Comparison of ENCODE assay signal across 8 cellular contexts in genomic region chr19:58518261-58519086, GRCh38. TPM values are rescaled to one million over a fixed set of nuclear protein-coding genes. Genes with fewer than 3 reads are reported as not detected.
DNase-seq lines count a peak whose midpoint lies in the region; ATAC-seq, FAIRE-seq and TF ChIP-seq lines count a peak whose summit lies in the region.

No MANE protein-coding gene starts in this region.

- TF ChIP-seq POLR2A in adrenal gland (IDR thresholded peaks at IDR 0.05), result no peak
- TF ChIP-seq POLR2A in HepG2 (IDR thresholded peaks at IDR 0.05; ENCODE audit: insufficient read depth in 1 of 2, low read depth in 2 of 2, low read length in 2 of 2), result peak in 1 of 2 experiments; percentile 29; a peak in 1 of 4 replicates

- POLR2A ChIA-PET in HepG2 (lab: Yijun Ruan, JAX), result interaction anchor here (0.7 to 4.1 kb wide), 12 partner anchors 8 to 192 kb away, joined by 3 to 59 read pairs (median 12); partner anchors contain the start of genes CHMP2A, SLC27A5, TRIM28 and UBE2M

- peaks cover 25% of the 10 kb centered on the region for H3K36me3 ChIP-seq in BLaER1
- H3K36me3 ChIP-seq in adrenal gland (replicated peaks in 1 of 2), result peaks cover 0 to 16% of the 10 kb centered on the region in 2 donors
- H3K36me3 ChIP-seq in HepG2 (replicated peaks in 1 of 2; ENCODE audit: control insufficient read depth in 1 of 2, insufficient read depth in 2 of 2, low read length in 2 of 2), result peaks cover 5 to 6% of the 10 kb centered on the region in 2 experiments; a peak in 4 of 5 replicates
- peaks cover 20% of the 10 kb centered on the region for H3K36me3 ChIP-seq in upper lobe of right lung

- H3K4me2 ChIP-seq in BLaER1 (peak overlapping the region; percentile 97), HepG2 (ENCODE audit: low read depth, low read length) (peak overlapping the region; percentile 93)

- in situ Hi-C loops in HepG2 (cut with HindIII; ENCODE audit: extremely low pct_ligation_motif_present, low pct_unique_long_range_greater_than_20kb), result no loop called here

- CTCF ChIA-PET in HepG2 (lab: Yijun Ruan, JAX; ENCODE audit: low intra/inter-chr PET ratio, low total read pairs), result no interaction called here

- peak in 2 of 6 experiments; percentile 53 to 69 for TF ChIP-seq CTCF in adrenal gland (IDR thresholded peaks at IDR 0.05)
- no peak for TF ChIP-seq CTCF in HepG2 (CRISPR knock-in tag; IDR thresholded peaks at IDR 0.05)
- TF ChIP-seq CTCF in upper lobe of right lung (IDR thresholded peaks at IDR 0.05), result no peak

- 5 to 7% (median 7%) methylated on average over 14 to 22 of the region's 22 CpGs for whole genome bisulfite sequencing in adrenal gland, 4 donors
- WGBS in HepG2 (ENCODE audit: low lambda C conversion rate), result 8% methylated on average over 20 of the region's 22 CpGs

- no peak for FAIRE-seq in HepG2 (lab: Jason Lieb, UNC)

- peak overlapping the region; percentile 96 for H3K27ac ChIP-seq in BLaER1
- peak overlapping the region; percentile 78 to 98 (median 94) for H3K27ac ChIP-seq in adrenal gland
- H3K27ac ChIP-seq in HepG2 (ENCODE audit: extremely low read length, insufficient read depth, low read length), result peak overlapping the region; percentile 88
- H3K27ac ChIP-seq in upper lobe of right lung, result peak overlapping the region; percentile 91

- no peak for DNase-seq in Jurkat, Clone E6-1 (ENCODE audit: low read depth, low spot score)
- DNase-seq in adrenal gland (peak in 1 of 7 donors; percentile 12), HepG2 (ENCODE audit: low spot score) (no peak), upper lobe of right lung (no peak)

- no peak overlapping the region for H2AFZ ChIP-seq in HepG2 (ENCODE audit: low read length)

- 0 out of 3 replicates have a peak, but pooled peaks have one; percentile 0 for ATAC-seq in HepG2
- ATAC-seq in upper lobe of right lung, result no peak
- no peak for ATAC-seq in HG03342 (IDR thresholded peaks at IDR 0.05; ENCODE audit: unreplicated experiment)
- no peak for ATAC-seq in GM18873 (IDR thresholded peaks at IDR 0.05; ENCODE audit: low FRiP score, unreplicated experiment)
- no peak for ATAC-seq in GM21390 (IDR thresholded peaks at IDR 0.05; ENCODE audit: unreplicated experiment)

- no TSS peak for BruUV-seq in HepG2 (replicated peaks; lab: Mats Ljungman, UMichigan)

- H3K9ac ChIP-seq in BLaER1 (peak overlapping the region; percentile 93), HepG2 (ENCODE audit: insufficient read depth, low read depth, low read length) (peak overlapping the region; percentile 89)

- H3K27me3 ChIP-seq in BLaER1 (no peaks in the 10 kb centered on the region), adrenal gland (no peaks in the 10 kb centered on the region), HepG2 (ENCODE audit: control insufficient read depth in 1 of 2, insufficient read depth in 2 of 2, low read length in 2 of 2) (no peaks in the 10 kb centered on the region; a peak in 1 of 5 replicates), upper lobe of right lung (no peaks in the 10 kb centered on the region)

- H3K79me2 ChIP-seq in HepG2 (ENCODE audit: insufficient read depth, low read length), result peaks cover 25% of the 10 kb centered on the region

- H3K4me1 ChIP-seq in BLaER1 (peaks cover 47% of the 10 kb centered on the region), adrenal gland (replicated peaks in 1 of 2) (peaks cover 28 to 36% of the 10 kb centered on the region in 2 donors), HepG2 (ENCODE audit: insufficient read depth, low read length) (peaks cover 35% of the 10 kb centered on the region), upper lobe of right lung (peaks cover 27% of the 10 kb centered on the region)

- H3K9me3 ChIP-seq in BLaER1 (no peaks in the 10 kb centered on the region), adrenal gland (replicated peaks in 1 of 3) (no peaks in the 10 kb centered on the region), HepG2 (ENCODE audit: low read length) (no peaks in the 10 kb centered on the region), upper lobe of right lung (no peaks in the 10 kb centered on the region)

- H4K20me1 ChIP-seq in BLaER1, result peaks cover 28% of the 10 kb centered on the region
- H4K20me1 ChIP-seq in HepG2 (ENCODE audit: insufficient read depth, low read length), result no peaks in the 10 kb centered on the region

- intact Hi-C loops in adrenal gland (cut with DNase I) (no loop called here), HepG2 (cut with micrococcal nuclease; ENCODE audit: unreplicated experiment) (loop anchor here (2.0 to 5.0 kb wide), 3 partner anchors 20 to 191 kb away; partner anchors contain the start of genes ZNF324 and ZSCAN22), upper lobe of right lung (cut with DNase I) (no loop called here)

- TF ChIP-seq EP300 in HepG2 (IDR thresholded peaks at IDR 0.05; ENCODE audit: low read depth in 2 of 2, low read length in 2 of 2) (no peak), HepG2 (CRISPR knock-in tag; IDR thresholded peaks at IDR 0.05; ENCODE audit: borderline replicate concordance) (no peak)

- peak overlapping the region; percentile 86 for H3K4me3 ChIP-seq in BLaER1
- H3K4me3 ChIP-seq in Jurkat, Clone E6-1 (ENCODE audit: low read length), result peak overlapping the region; percentile 88
- peak overlapping the region in 3 of 4 donors; percentile 38 to 82 (median 38) for H3K4me3 ChIP-seq in adrenal gland
- peak overlapping the region; percentile 78 to 94 (median 90) for H3K4me3 ChIP-seq in HepG2 (replicated peaks in 1 of 3; ENCODE audit: insufficient read depth in 1 of 3, low read depth in 2 of 3, low read length in 3 of 3)
- H3K4me3 ChIP-seq in upper lobe of right lung, result peak overlapping the region; percentile 71

- TF ChIP-seq RAD21 in HepG2 (CRISPR knock-in tag; IDR thresholded peaks at IDR 0.05), result no peak

RNA-seq across cellular contexts. Expression of gene ZBTB45, which starts 1.1 kb away (rescaled TPM):
- 16.5 TPM for polyA plus RNA-seq in Jurkat, Clone E6-1 (2012; ENCODE audit: insufficient read depth, insufficient read length)
- total RNA-seq in adrenal gland (10 to 100 TPM; 10.2 to 20.4 (median 14.9) TPM), HepG2 (2016; rRNA removed; fragmentation: Illumina TruSeq; extraction: Trizol) (2.0 and 3.7 TPM in 2 replicates), upper lobe of right lung (14.1 TPM)
- polyA plus RNA-seq in adrenal gland (10 to 100 TPM in 1 of 3 donors, 1 to 10 TPM in 2; 1.7 to 12.6 (median 7.9) TPM), HepG2 (2011; rRNA removed) (3.0 and 3.2 TPM in 2 replicates)
- 1.0 and 1.1 TPM in 2 replicates for total RNA-seq in HepG2 (2016; cell fraction: cytosol; rRNA removed; fragmentation: Illumina TruSeq; extraction: Trizol; ENCODE audit: low read depth)
- total RNA-seq in HepG2 (2016; cell fraction: insoluble cytoplasmic fraction; rRNA removed; fragmentation: Illumina TruSeq; extraction: Trizol), result 1.9 and 3.8 TPM in 2 replicates
- total RNA-seq in HepG2 (2016; cell fraction: membrane; rRNA removed; fragmentation: Illumina TruSeq; extraction: Trizol), result 2.8 TPM in 2 replicates
- 2.7 and 3.4 TPM in 2 replicates for total RNA-seq in HepG2 (2016; cell fraction: nucleus; rRNA removed; fragmentation: Illumina TruSeq; extraction: Trizol)
- polyA plus RNA-seq in HepG2 (2011; cell fraction: cytosol; rRNA removed), result 1.7 and 2.6 TPM in 2 replicates
- polyA plus RNA-seq in HepG2 (2011; cell fraction: nucleus; rRNA removed), result 10.2 and 12.2 TPM in 2 replicates
- 2.7 and 4.2 TPM in 2 replicates for polyA plus RNA-seq in HepG2 (2012)
- 0.78 and 0.83 TPM in 2 replicates for polyA plus RNA-seq in HepG2 (2016; cell fraction: cytosol; fragmentation: Illumina TruSeq; extraction: Trizol; ENCODE audit: low read depth)
- polyA plus RNA-seq in HepG2 (2016; cell fraction: insoluble cytoplasmic fraction; fragmentation: Illumina TruSeq; extraction: Trizol; ENCODE audit: low read depth), result 3.5 and 3.8 TPM in 2 replicates
- polyA plus RNA-seq in HepG2 (2016; cell fraction: membrane; fragmentation: Illumina TruSeq; extraction: Trizol; ENCODE audit: low read depth), result 2.0 and 2.4 TPM in 2 replicates
- 6.2 and 6.8 TPM in 2 replicates for polyA plus RNA-seq in HepG2 (2016; cell fraction: nucleus; fragmentation: Illumina TruSeq; extraction: Trizol; ENCODE audit: insufficient read depth, low read depth)
- polyA minus RNA-seq in HepG2 (2011; rRNA and poly(A)+ RNA removed; ENCODE audit: low replicate concordance), result 6.6 and 8.8 TPM in 2 replicates
- 2.9 and 3.8 TPM in 2 replicates for polyA minus RNA-seq in HepG2 (2011; cell fraction: cytosol; rRNA and poly(A)+ RNA removed)
- polyA minus RNA-seq in HepG2 (2011; cell fraction: nucleus; rRNA and poly(A)+ RNA removed), result 7.0 and 7.3 TPM in 2 replicates

RNA-seq across cellular contexts. Expression of gene SLC27A5, which starts 6.7 kb away (rescaled TPM):
- polyA plus RNA-seq in Jurkat, Clone E6-1 (2012; ENCODE audit: insufficient read depth, insufficient read length), result 32.6 TPM
- total RNA-seq in adrenal gland (10 to 100 TPM in 2 of 8 donors, 1 to 10 TPM in 6; 3.8 to 12.8 (median 8.7) TPM), HepG2 (2016; rRNA removed; fragmentation: Illumina TruSeq; extraction: Trizol) (40.2 and 41.2 TPM in 2 replicates), upper lobe of right lung (4.7 TPM)
- polyA plus RNA-seq in adrenal gland (10 to 100 TPM in 2 of 3 donors, 1 to 10 TPM in 1; 5.9 to 18.3 (median 17.5) TPM), HepG2 (2011; rRNA removed) (30.3 and 36.5 TPM in 2 replicates)
- total RNA-seq in HepG2 (2016; cell fraction: cytosol; rRNA removed; fragmentation: Illumina TruSeq; extraction: Trizol; ENCODE audit: low read depth), result 49.0 and 49.9 TPM in 2 replicates
- 39.8 and 42.2 TPM in 2 replicates for total RNA-seq in HepG2 (2016; cell fraction: insoluble cytoplasmic fraction; rRNA removed; fragmentation: Illumina TruSeq; extraction: Trizol)
- total RNA-seq in HepG2 (2016; cell fraction: membrane; rRNA removed; fragmentation: Illumina TruSeq; extraction: Trizol), result 59.4 and 64.1 TPM in 2 replicates
- 18.8 and 20.1 TPM in 2 replicates for total RNA-seq in HepG2 (2016; cell fraction: nucleus; rRNA removed; fragmentation: Illumina TruSeq; extraction: Trizol)
- 39.8 and 55.5 TPM in 2 replicates for polyA plus RNA-seq in HepG2 (2011; cell fraction: cytosol; rRNA removed)
- polyA plus RNA-seq in HepG2 (2011; cell fraction: nucleus; rRNA removed), result 39.1 and 43.9 TPM in 2 replicates
- 25.9 and 32.1 TPM in 2 replicates for polyA plus RNA-seq in HepG2 (2012)
- polyA plus RNA-seq in HepG2 (2016; cell fraction: cytosol; fragmentation: Illumina TruSeq; extraction: Trizol; ENCODE audit: low read depth), result 47.2 and 55.8 TPM in 2 replicates
- polyA plus RNA-seq in HepG2 (2016; cell fraction: insoluble cytoplasmic fraction; fragmentation: Illumina TruSeq; extraction: Trizol; ENCODE audit: low read depth), result 36.1 and 36.3 TPM in 2 replicates
- polyA plus RNA-seq in HepG2 (2016; cell fraction: membrane; fragmentation: Illumina TruSeq; extraction: Trizol; ENCODE audit: low read depth), result 47.0 and 55.2 TPM in 2 replicates
- polyA plus RNA-seq in HepG2 (2016; cell fraction: nucleus; fragmentation: Illumina TruSeq; extraction: Trizol; ENCODE audit: insufficient read depth, low read depth), result 21.2 and 23.9 TPM in 2 replicates
- 66.1 and 97.3 TPM in 2 replicates for polyA minus RNA-seq in HepG2 (2011; rRNA and poly(A)+ RNA removed; ENCODE audit: low replicate concordance)
- 7.8 and 9.5 TPM in 2 replicates for polyA minus RNA-seq in HepG2 (2011; cell fraction: cytosol; rRNA and poly(A)+ RNA removed)
- polyA minus RNA-seq in HepG2 (2011; cell fraction: nucleus; rRNA and poly(A)+ RNA removed), result 18.9 and 20.1 TPM in 2 replicates

RNA-seq across cellular contexts. Expression of gene TRIM28, which starts 25.4 kb away (rescaled TPM):
- polyA plus RNA-seq in Jurkat, Clone E6-1 (2012; ENCODE audit: insufficient read depth, insufficient read length), result 1,014 TPM
- total RNA-seq in adrenal gland, result 100 to 1,000 TPM; 161 to 279 (median 228) TPM
- polyA plus RNA-seq in adrenal gland, result 100 to 1,000 TPM; 245 to 302 (median 254) TPM
- 302 and 361 TPM in 2 replicates for total RNA-seq in HepG2 (2016; rRNA removed; fragmentation: Illumina TruSeq; extraction: Trizol)
- 29.3 and 34.8 TPM in 2 replicates for total RNA-seq in HepG2 (2016; cell fraction: cytosol; rRNA removed; fragmentation: Illumina TruSeq; extraction: Trizol; ENCODE audit: low read depth)
- 282 and 373 TPM in 2 replicates for total RNA-seq in HepG2 (2016; cell fraction: insoluble cytoplasmic fraction; rRNA removed; fragmentation: Illumina TruSeq; extraction: Trizol)
- total RNA-seq in HepG2 (2016; cell fraction: membrane; rRNA removed; fragmentation: Illumina TruSeq; extraction: Trizol), result 118 and 119 TPM in 2 replicates
- total RNA-seq in HepG2 (2016; cell fraction: nucleus; rRNA removed; fragmentation: Illumina TruSeq; extraction: Trizol), result 266 and 307 TPM in 2 replicates
- polyA plus RNA-seq in HepG2 (2011; rRNA removed), result 439 and 461 TPM in 2 replicates
- polyA plus RNA-seq in HepG2 (2011; cell fraction: cytosol; rRNA removed), result 192 and 284 TPM in 2 replicates
- 913 and 1,149 TPM in 2 replicates for polyA plus RNA-seq in HepG2 (2011; cell fraction: nucleus; rRNA removed)
- polyA plus RNA-seq in HepG2 (2012), result 400 and 525 TPM in 2 replicates
- 31.8 and 43.0 TPM in 2 replicates for polyA plus RNA-seq in HepG2 (2016; cell fraction: cytosol; fragmentation: Illumina TruSeq; extraction: Trizol; ENCODE audit: low read depth)
- polyA plus RNA-seq in HepG2 (2016; cell fraction: insoluble cytoplasmic fraction; fragmentation: Illumina TruSeq; extraction: Trizol; ENCODE audit: low read depth), result 296 and 460 TPM in 2 replicates
- 94.7 and 105 TPM in 2 replicates for polyA plus RNA-seq in HepG2 (2016; cell fraction: membrane; fragmentation: Illumina TruSeq; extraction: Trizol; ENCODE audit: low read depth)
- polyA plus RNA-seq in HepG2 (2016; cell fraction: nucleus; fragmentation: Illumina TruSeq; extraction: Trizol; ENCODE audit: insufficient read depth, low read depth), result 574 and 592 TPM in 2 replicates
- 1,983 and 2,170 TPM in 2 replicates for polyA minus RNA-seq in HepG2 (2011; rRNA and poly(A)+ RNA removed; ENCODE audit: low replicate concordance)
- polyA minus RNA-seq in HepG2 (2011; cell fraction: cytosol; rRNA and poly(A)+ RNA removed), result 465 and 488 TPM in 2 replicates
- polyA minus RNA-seq in HepG2 (2011; cell fraction: nucleus; rRNA and poly(A)+ RNA removed), result 351 and 419 TPM in 2 replicates
- total RNA-seq in upper lobe of right lung, result 199 TPM

RNA-seq across cellular contexts. Expression of gene CHMP2A, which starts 36.4 kb away (rescaled TPM):
- 188 TPM for polyA plus RNA-seq in Jurkat, Clone E6-1 (2012; ENCODE audit: insufficient read depth, insufficient read length)
- total RNA-seq in adrenal gland (100 to 1,000 TPM; 146 to 246 (median 204) TPM), HepG2 (2016; rRNA removed; fragmentation: Illumina TruSeq; extraction: Trizol) (55.0 and 70.9 TPM in 2 replicates), upper lobe of right lung (96.5 TPM)
- polyA plus RNA-seq in adrenal gland (100 to 1,000 TPM; 273 to 560 (median 394) TPM), HepG2 (2011; rRNA removed) (49.7 and 51.4 TPM in 2 replicates)
- total RNA-seq in HepG2 (2016; cell fraction: cytosol; rRNA removed; fragmentation: Illumina TruSeq; extraction: Trizol; ENCODE audit: low read depth), result 45.6 and 61.8 TPM in 2 replicates
- total RNA-seq in HepG2 (2016; cell fraction: insoluble cytoplasmic fraction; rRNA removed; fragmentation: Illumina TruSeq; extraction: Trizol), result 56.2 and 72.4 TPM in 2 replicates
- 35.3 and 50.0 TPM in 2 replicates for total RNA-seq in HepG2 (2016; cell fraction: membrane; rRNA removed; fragmentation: Illumina TruSeq; extraction: Trizol)
- total RNA-seq in HepG2 (2016; cell fraction: nucleus; rRNA removed; fragmentation: Illumina TruSeq; extraction: Trizol), result 22.1 and 25.7 TPM in 2 replicates
- polyA plus RNA-seq in HepG2 (2011; cell fraction: cytosol; rRNA removed), result 61.9 and 66.7 TPM in 2 replicates
- polyA plus RNA-seq in HepG2 (2011; cell fraction: nucleus; rRNA removed), result 108 and 113 TPM in 2 replicates
- polyA plus RNA-seq in HepG2 (2012), result 41.7 and 46.0 TPM in 2 replicates
- 56.7 and 73.4 TPM in 2 replicates for polyA plus RNA-seq in HepG2 (2016; cell fraction: cytosol; fragmentation: Illumina TruSeq; extraction: Trizol; ENCODE audit: low read depth)
- 88.0 and 94.2 TPM in 2 replicates for polyA plus RNA-seq in HepG2 (2016; cell fraction: insoluble cytoplasmic fraction; fragmentation: Illumina TruSeq; extraction: Trizol; ENCODE audit: low read depth)
- polyA plus RNA-seq in HepG2 (2016; cell fraction: membrane; fragmentation: Illumina TruSeq; extraction: Trizol; ENCODE audit: low read depth), result 38.7 and 48.0 TPM in 2 replicates
- 55.6 and 56.2 TPM in 2 replicates for polyA plus RNA-seq in HepG2 (2016; cell fraction: nucleus; fragmentation: Illumina TruSeq; extraction: Trizol; ENCODE audit: insufficient read depth, low read depth)
- polyA minus RNA-seq in HepG2 (2011; rRNA and poly(A)+ RNA removed; ENCODE audit: low replicate concordance), result 46.3 and 131 TPM in 2 replicates
- polyA minus RNA-seq in HepG2 (2011; cell fraction: cytosol; rRNA and poly(A)+ RNA removed), result 25.4 and 27.7 TPM in 2 replicates
- polyA minus RNA-seq in HepG2 (2011; cell fraction: nucleus; rRNA and poly(A)+ RNA removed), result 21.0 and 24.5 TPM in 2 replicates

RNA-seq across cellular contexts. Expression of gene UBE2M, which starts 39.9 kb away (rescaled TPM):
- 165 TPM for polyA plus RNA-seq in Jurkat, Clone E6-1 (2012; ENCODE audit: insufficient read depth, insufficient read length)
- 100 to 1,000 TPM in 1 of 8 donors, 10 to 100 TPM in 7; 19.9 to 164 (median 54.6) TPM for total RNA-seq in adrenal gland
- 100 to 1,000 TPM in 1 of 3 donors, 10 to 100 TPM in 2; 51.1 to 193 (median 55.6) TPM for polyA plus RNA-seq in adrenal gland
- total RNA-seq in HepG2 (2016; rRNA removed; fragmentation: Illumina TruSeq; extraction: Trizol), result 29.5 and 36.2 TPM in 2 replicates
- total RNA-seq in HepG2 (2016; cell fraction: cytosol; rRNA removed; fragmentation: Illumina TruSeq; extraction: Trizol; ENCODE audit: low read depth), result 14.2 and 15.5 TPM in 2 replicates
- 25.4 and 36.1 TPM in 2 replicates for total RNA-seq in HepG2 (2016; cell fraction: insoluble cytoplasmic fraction; rRNA removed; fragmentation: Illumina TruSeq; extraction: Trizol)
- 26.0 and 30.0 TPM in 2 replicates for total RNA-seq in HepG2 (2016; cell fraction: membrane; rRNA removed; fragmentation: Illumina TruSeq; extraction: Trizol)
- total RNA-seq in HepG2 (2016; cell fraction: nucleus; rRNA removed; fragmentation: Illumina TruSeq; extraction: Trizol), result 14.4 and 19.6 TPM in 2 replicates
- polyA plus RNA-seq in HepG2 (2011; rRNA removed), result 50.3 and 55.5 TPM in 2 replicates
- polyA plus RNA-seq in HepG2 (2011; cell fraction: cytosol; rRNA removed), result 32.0 and 34.7 TPM in 2 replicates
- polyA plus RNA-seq in HepG2 (2011; cell fraction: nucleus; rRNA removed), result 59.9 and 61.9 TPM in 2 replicates
- 47.3 and 47.7 TPM in 2 replicates for polyA plus RNA-seq in HepG2 (2012)
- 22.8 and 27.9 TPM in 2 replicates for polyA plus RNA-seq in HepG2 (2016; cell fraction: cytosol; fragmentation: Illumina TruSeq; extraction: Trizol; ENCODE audit: low read depth)
- 54.2 and 62.5 TPM in 2 replicates for polyA plus RNA-seq in HepG2 (2016; cell fraction: insoluble cytoplasmic fraction; fragmentation: Illumina TruSeq; extraction: Trizol; ENCODE audit: low read depth)
- 30.4 and 40.6 TPM in 2 replicates for polyA plus RNA-seq in HepG2 (2016; cell fraction: membrane; fragmentation: Illumina TruSeq; extraction: Trizol; ENCODE audit: low read depth)
- polyA plus RNA-seq in HepG2 (2016; cell fraction: nucleus; fragmentation: Illumina TruSeq; extraction: Trizol; ENCODE audit: insufficient read depth, low read depth), result 53.2 and 66.7 TPM in 2 replicates
- polyA minus RNA-seq in HepG2 (2011; rRNA and poly(A)+ RNA removed; ENCODE audit: low replicate concordance), result 39.7 and 154 TPM in 2 replicates
- polyA minus RNA-seq in HepG2 (2011; cell fraction: cytosol; rRNA and poly(A)+ RNA removed), result 26.9 and 27.3 TPM in 2 replicates
- polyA minus RNA-seq in HepG2 (2011; cell fraction: nucleus; rRNA and poly(A)+ RNA removed), result 20.8 and 23.0 TPM in 2 replicates
- 53.8 TPM for total RNA-seq in upper lobe of right lung

Comparison
In these comparisons a context has a peak if more than half of its experiments do, and no peak if none do; other contexts are left out.
1. H3K4me3 ChIP-seq: peak in every context shown above with its lines; median percentile 90 in HepG2; 88 in Jurkat, Clone E6-1; 86 in BLaER1; 71 in upper lobe of right lung; 38 in adrenal gland.